In the genomic region with DNA sequence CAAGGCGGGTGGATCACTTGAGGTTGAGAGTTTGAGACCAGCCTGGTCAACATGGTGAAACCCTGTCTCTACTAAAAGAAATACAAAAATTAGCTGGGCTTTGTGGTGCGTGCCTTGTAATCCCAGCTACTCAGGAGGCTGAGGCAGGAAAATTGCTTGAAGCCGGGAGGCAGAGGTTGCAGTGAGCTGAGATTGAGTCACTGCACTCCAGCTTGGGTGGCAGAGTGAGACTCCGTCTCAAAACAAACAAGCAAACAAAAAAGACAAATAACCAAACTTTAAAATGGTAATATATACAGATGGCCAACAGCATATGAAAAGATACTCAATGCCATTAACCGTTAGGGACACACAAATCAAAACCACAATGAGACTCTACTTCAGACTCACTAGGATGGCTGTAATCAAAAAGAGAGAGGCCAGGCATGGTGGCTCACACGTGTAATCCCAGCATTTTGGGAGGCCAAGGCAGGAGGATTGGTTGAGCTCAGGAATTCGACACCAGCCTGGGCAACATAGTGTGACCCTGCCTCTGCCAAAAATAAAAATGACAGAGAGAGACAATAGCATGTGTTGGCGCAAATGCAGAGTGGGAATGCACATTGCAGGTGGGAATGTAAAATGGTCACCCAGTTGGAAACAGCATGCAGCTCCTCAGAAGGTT, we compare ENCODE assay signal across 27 cellular contexts. TPM values are rescaled to one million over a fixed set of nuclear protein-coding genes. Genes with fewer than 3 reads are reported as not detected.
"Had no signal": no experiment of that assay in that cellular context is flagged by ENCODE, and none has a peak within 500 bp of the region (broad histone marks: within the 10 kb centered on the region; RNA-seq: fewer than 3 reads in every experiment).

No MANE protein-coding gene starts in this region.

- H3K27me3 Mint-ChIP-seq: naive thymus-derived CD8-positive, alpha-beta T cell; progenitor cell of endocrine pancreas; stimulated activated naive CD8-positive, alpha-beta T cell treated with anti-CD3 and anti-CD28 coated beads, Interleukin-15, Interleukin-2, amounts not matched to agents 100 ng/mL and 50 ng/mL, for 24 hours; type B pancreatic cell had no signal

- DNase-seq: hippocampal formation; left colon; left lung; lower lobe of right lung; mammary epithelial cell; mesenchymal stem cell; naive thymus-derived CD8-positive, alpha-beta T cell; occipital lobe; right lobe of liver; stimulated activated CD4-positive, alpha-beta T cell treated with anti-CD3 and anti-CD28 coated beads, Interleukin-1b, Interleukin-23, amount 100 ng/mL, for 48 hours; stimulated activated CD4-positive, alpha-beta T cell treated with anti-CD3 and anti-CD28 coated beads, Interleukin-2, amount 100 ng/mL, for 48 hours; stimulated activated CD4-positive, alpha-beta T cell treated with anti-CD3 and anti-CD28 coated beads, Interleukin-4, amount 100 ng/mL, for 4 hours; stimulated activated CD8-positive, alpha-beta memory T cell treated with anti-CD3 and anti-CD28 coated beads, Interleukin-4, amount 100 ng/mL, for 48 hours; stimulated activated naive CD4-positive, alpha-beta T cell; uterus had no signal

- H3K36me3 ChIP-seq: neutrophil, right atrium auricular region, right lobe of liver, suprapubic skin, thoracic aorta, uterus had no signal

- H3K4me3 ChIP-seq: left lung, lower lobe of right lung, right atrium auricular region, right lobe of liver, smooth muscle cell, suprapubic skin, thoracic aorta, tibial nerve, uterus had no signal

- H3K9me3 Mint-ChIP-seq: naive thymus-derived CD8-positive, alpha-beta T cell; nephron; neural crest cell; stimulated activated naive CD8-positive, alpha-beta T cell treated with anti-CD3 and anti-CD28 coated beads, Interleukin-15, Interleukin-2, amounts not matched to agents 100 ng/mL and 50 ng/mL, for 24 hours; type B pancreatic cell had no signal

- H3K4me3 Mint-ChIP-seq: naive thymus-derived CD8-positive, alpha-beta T cell; nephron; neural crest cell; stimulated activated naive CD8-positive, alpha-beta T cell treated with anti-CD3 and anti-CD28 coated beads, Interleukin-15, Interleukin-2, amounts not matched to agents 100 ng/mL and 50 ng/mL, for 24 hours; type B pancreatic cell had no signal

- H3K27ac ChIP-seq: left lung, lower lobe of right lung, neutrophil, parathyroid adenoma, right atrium auricular region, right lobe of liver, suprapubic skin, thoracic aorta, tibial nerve, uterus had no signal

- ATAC-seq: left colon; left lung; lower lobe of right lung; naive thymus-derived CD8-positive, alpha-beta T cell; right lobe of liver had no signal

- H3K4me1 ChIP-seq: right lobe of liver had no signal

- H3K9me3 ChIP-seq: left lung, lower lobe of right lung, neutrophil, right atrium auricular region, right lobe of liver, suprapubic skin, thoracic aorta, tibial nerve, uterus had no signal

- H3K27me3 ChIP-seq: left lung, neutrophil, right atrium auricular region, right lobe of liver, suprapubic skin, tibial nerve, uterus had no signal

- H3K27ac Mint-ChIP-seq: progenitor cell of endocrine pancreas; stimulated activated naive CD8-positive, alpha-beta T cell treated with anti-CD3 and anti-CD28 coated beads, Interleukin-15, Interleukin-2, amounts not matched to agents 100 ng/mL and 50 ng/mL, for 24 hours; type B pancreatic cell had no signal

RNA-seq across cellular contexts. Expression of a gene that starts 21.3 kb away (rescaled TPM):
- total RNA-seq: neural crest cell, occipital lobe, smooth muscle cell, suprapubic skin, thoracic aorta had no signal

RNA-seq across cellular contexts. Expression of a gene that starts 34.3 kb away (rescaled TPM):
- total RNA-seq: smooth muscle cell had no signal

RNA-seq across cellular contexts. Expression of a gene that starts 36.8 kb away (rescaled TPM):
- total RNA-seq: neural crest cell, progenitor cell of endocrine pancreas had no signal
